ENCODE assay signal across 8 cellular contexts in genomic region chr1:45583264-45583665, GRCh38. TPM values are rescaled to one million over a fixed set of nuclear protein-coding genes. Genes with fewer than 3 reads are reported as not detected.
DNase-seq lines count a peak whose midpoint lies in the region; ATAC-seq and TF ChIP-seq lines count a peak whose summit lies in the region.

No MANE protein-coding gene starts in this region.

- TSS peak; percentile 73 for BruUV-seq in A673 (replicated peaks; lab: Mats Ljungman, UMichigan)

- no peak for TF ChIP-seq POLR2A in spleen (IDR thresholded peaks at IDR 0.05)

- WGBS in spleen, 5 donors: 0 to 3% (median 1%) methylated on average over 12 to 19 of the region's 19 CpGs

- H3K27me3 ChIP-seq in A673 (replicated peaks; ENCODE audit: insufficient read depth, low read depth, low read length, poor library complexity): no peaks in the 10 kb centered on the region
- H3K27me3 ChIP-seq in spleen (replicated peaks in 1 of 7): no peaks in the 10 kb centered on the region

- H3K4me1 ChIP-seq in A673 (ENCODE audit: insufficient read depth, low read length, poor library complexity, severe bottlenecking): peaks cover 11% of the 10 kb centered on the region
- H3K4me1 ChIP-seq in spleen: peaks cover 24 to 56% (median 47%) of the 10 kb centered on the region in 6 donors

- intact Hi-C loops in A673 (cut with micrococcal nuclease; ENCODE audit: unreplicated experiment): no loop called here
- intact Hi-C loops in spleen (cut with DNase I; ENCODE audit: low total_unique reads): no loop called here

- ATAC-seq in GM18870 (IDR thresholded peaks at IDR 0.05; ENCODE audit: unreplicated experiment) (peak; percentile 82), HG03135 (IDR thresholded peaks at IDR 0.05; ENCODE audit: unreplicated experiment) (peak; percentile 79)

- TF ChIP-seq CTCF in A673 (conservative IDR thresholded peaks at IDR 0.05; ENCODE audit: low read depth, low read length) (no peak), WI38 (IDR thresholded peaks at IDR 0.05; ENCODE audit: low read depth, low read length) (no peak), spleen (IDR thresholded peaks at IDR 0.05 in 8 of 11, conservative IDR thresholded peaks at IDR 0.05 in 3 of 11) (peak in 1 of 11 experiments; percentile 32)

- peak overlapping the region; percentile 99 for H3K27ac ChIP-seq in A673 (ENCODE audit: low read depth, low read length, poor library complexity, severe bottlenecking)
- H3K27ac ChIP-seq in spleen: peak overlapping the region; percentile 91 to 97 (median 95)

- DNase-seq in A673 (ENCODE audit: low spot score) (peak; percentile 98), NCI-H2196 (lab: John Stamatoyannopoulos, UW; ENCODE audit: unreplicated experiment) (peak; percentile 96), inferior parietal cortex (ENCODE audit: extremely low spot score) (peak; percentile 98), spleen (peak; percentile 97)
- DNase-seq in central memory CD4-positive, alpha-beta T cell: peak; percentile 94

- CTCF ChIA-PET in A673 (lab: Charles Lee): interaction anchor here (0.5 to 1.3 kb wide), 2 partner anchors 14 to 280 kb away, joined by 3 to 10 read pairs; no protein-coding TSS in a partner anchor

- H3K4me3 ChIP-seq in A673 (ENCODE audit: low read depth, low read length, poor library complexity, severe bottlenecking): peak overlapping the region; percentile 93
- peak overlapping the region; percentile 80 for H3K4me3 ChIP-seq in WI38 (ENCODE audit: low read depth, low read length)
- peak overlapping the region; percentile 91 to 100 (median 99) for H3K4me3 ChIP-seq in spleen

- H3K9me3 ChIP-seq in A673 (ENCODE audit: low read depth, low read length, poor library complexity, severe bottlenecking) (no peaks in the 10 kb centered on the region), spleen (no peaks in the 10 kb centered on the region)

- H3K36me3 ChIP-seq in A673 (ENCODE audit: insufficient read depth, low read length, poor library complexity, severe bottlenecking) (peaks cover 8% of the 10 kb centered on the region), spleen (no peaks in the 10 kb centered on the region)

- POLR2A ChIA-PET in A673 (lab: Charles Lee; ENCODE audit: low non-redundant PET): interaction anchor here (0.8 to 0.9 kb wide), 2 partner anchors 41 to 61 kb away, joined by 3 to 5 read pairs; partner anchors contain the start of gene PRDX1

RNA-seq across cellular contexts. Expression of gene NASP, which starts 0.6 kb away (rescaled TPM):
- total RNA-seq in A673 (2021) (392 and 403 TPM in 2 replicates), spleen (100 to 1,000 TPM in 5 of 7 donors, 10 to 100 TPM in 2; 85.1 to 143 (median 110) TPM)
- 100 to 1,000 TPM; 132 to 151 (median 139) TPM for polyA plus RNA-seq in spleen

RNA-seq across cellular contexts. Expression of gene AKR1A1, which starts 32.6 kb away (rescaled TPM):
- total RNA-seq in A673 (2021): 183 and 189 TPM in 2 replicates
- 100 to 1,000 TPM in 5 of 7 donors, 10 to 100 TPM in 2; 68.8 to 147 (median 123) TPM for total RNA-seq in spleen
- polyA plus RNA-seq in spleen: 100 to 1,000 TPM; 132 to 150 (median 142) TPM

RNA-seq across cellular contexts. Expression of gene CCDC17, which starts 40.6 kb away (rescaled TPM):
- 2.0 and 3.2 TPM in 2 replicates for total RNA-seq in A673 (2021)
- 1 to 10 TPM; 2.6 to 7.6 (median 5.4) TPM for total RNA-seq in spleen
- polyA plus RNA-seq in spleen: 1 to 10 TPM in 2 of 3 donors, under 1 TPM in 1; 0.55 to 1.6 (median 1.5) TPM

Comparison
In these comparisons a context has a peak if more than half of its experiments do, and no peak if none do; other contexts are left out.
1. Peak in every context shown above with its lines: DNase-seq, ATAC-seq, H3K4me3 ChIP-seq and H3K27ac ChIP-seq.